In the genomic region with DNA sequence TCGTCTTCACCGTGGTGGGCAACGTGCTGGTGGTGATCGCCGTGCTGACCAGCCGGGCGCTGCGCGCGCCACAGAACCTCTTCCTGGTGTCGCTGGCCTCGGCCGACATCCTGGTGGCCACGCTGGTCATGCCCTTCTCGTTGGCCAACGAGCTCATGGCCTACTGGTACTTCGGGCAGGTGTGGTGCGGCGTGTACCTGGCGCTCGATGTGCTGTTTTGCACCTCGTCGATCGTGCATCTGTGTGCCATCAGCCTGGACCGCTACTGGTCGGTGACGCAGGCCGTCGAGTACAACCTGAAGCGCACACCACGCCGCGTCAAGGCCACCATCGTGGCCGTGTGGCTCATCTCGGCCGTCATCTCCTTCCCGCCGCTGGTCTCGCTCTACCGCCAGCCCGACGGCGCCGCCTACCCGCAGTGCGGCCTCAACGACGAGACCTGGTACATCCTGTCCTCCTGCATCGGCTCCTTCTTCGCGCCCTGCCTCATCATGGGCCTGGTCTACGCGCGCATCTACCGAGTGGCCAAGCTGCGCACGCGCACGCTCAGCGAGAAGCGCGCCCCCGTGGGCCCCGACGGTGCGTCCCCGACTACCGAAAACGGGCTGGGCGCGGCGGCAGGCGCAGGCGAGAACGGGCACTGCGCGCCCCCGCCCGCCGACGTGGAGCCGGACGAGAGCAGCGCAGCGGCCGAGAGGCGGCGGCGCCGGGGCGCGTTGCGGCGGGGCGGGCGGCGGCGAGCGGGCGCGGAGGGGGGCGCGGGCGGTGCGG, we compare ENCODE assay signal across 10 cellular contexts. TPM values are rescaled to one million over a fixed set of nuclear protein-coding genes. Genes with fewer than 3 reads are reported as not detected.
DNase-seq lines count a peak whose midpoint lies in the region; ATAC-seq, FAIRE-seq and TF ChIP-seq lines count a peak whose summit lies in the region.
"Had no signal": no experiment of that assay in that cellular context is flagged by ENCODE, and none has a peak within 500 bp of the region (broad histone marks: within the 10 kb centered on the region; RNA-seq: fewer than 3 reads in every experiment).

No MANE protein-coding gene starts in this region.

- 92% methylated on average over 100 of the region's 106 CpGs for WGBS in HepG2 (ENCODE audit: low lambda C conversion rate)
- no CpG with 5 or more reads among the region's 106 CpGs for WGBS in right lobe of liver (ENCODE audit: insufficient coverage, low coverage, low lambda C conversion rate, missing lambda C conversion rate)
- WGBS in mesodermal cell (ENCODE audit: insufficient coverage in 2 of 2), 2 experiments = 13 to 14% methylated on average over 55 to 68 of the region's 106 CpGs
- WGBS in aorta, 2 donors = 8 to 9% methylated on average over 78 to 106 of the region's 106 CpGs

- intact Hi-C loops in HepG2 (cut with micrococcal nuclease; ENCODE audit: unreplicated experiment) = loop anchor here (1.0 kb wide), 1 partner anchor 13 kb away; no protein-coding TSS in a partner anchor
- intact Hi-C loops in right lobe of liver (cut with DNase I) = loop anchor here (5.0 to 10.0 kb wide), 2 partner anchors 108 to 110 kb away; no protein-coding TSS in a partner anchor
- intact Hi-C loops in aorta (cut with DNase I) = loop anchor here (5.0 kb wide), 3 partner anchors 60 to 110 kb away; no protein-coding TSS in a partner anchor

- H3K27ac ChIP-seq in HepG2 (ENCODE audit: extremely low read length, insufficient read depth, low read length) = no peak overlapping the region
- no peak overlapping the region for H3K27ac ChIP-seq in right lobe of liver
- H3K27ac ChIP-seq in brain microvascular endothelial cell = no peak overlapping the region
- H3K27ac ChIP-seq in mesodermal cell (ENCODE audit: low read depth, low read length, severe bottlenecking) = no peak overlapping the region
- H3K27ac ChIP-seq in aorta (ENCODE audit: low read depth in 1 of 2, low read length in 2 of 2) = peak overlapping the region in 1 of 2 donors; percentile 70

- TSS peak; percentile 70 for BruUV-seq in HepG2 (replicated peaks; lab: Mats Ljungman, UMichigan)

- CTCF ChIA-PET in HepG2 (lab: Yijun Ruan, JAX; ENCODE audit: low intra/inter-chr PET ratio, low total read pairs) = interaction anchor here (2.5 kb wide), 1 partner anchor 114 kb away, joined by 14 read pairs; no protein-coding TSS in a partner anchor

- H4K20me1 ChIP-seq in HepG2 (ENCODE audit: insufficient read depth, low read length) = no peaks in the 10 kb centered on the region

- POLR2A ChIA-PET in HepG2 (lab: Yijun Ruan, JAX) = interaction anchor here (0.8 to 6.6 kb wide), 6 partner anchors 16 to 70 kb away, joined by 3 to 87 read pairs (median 3); no protein-coding TSS in a partner anchor

- FAIRE-seq in HepG2 (lab: Jason Lieb, UNC) = no peak
- FAIRE-seq: bronchial epithelial cell had no signal

- no peak overlapping the region for H2AFZ ChIP-seq in HepG2 (ENCODE audit: low read length)

- peak overlapping the region; percentile 32 to 73 (median 72) for H3K4me3 ChIP-seq in HepG2 (replicated peaks in 1 of 3; ENCODE audit: insufficient read depth in 1 of 3, low read depth in 2 of 3, low read length in 3 of 3)
- no peak overlapping the region for H3K4me3 ChIP-seq in right lobe of liver
- H3K4me3 ChIP-seq in brain microvascular endothelial cell (ENCODE audit: low read depth, low read length) = no peak overlapping the region
- peak overlapping the region; percentile 19 for H3K4me3 ChIP-seq in mesodermal cell (ENCODE audit: extremely low read depth, insufficient read depth, low read length, poor library complexity, severe bottlenecking)
- peak overlapping the region; percentile 65 to 70 for H3K4me3 ChIP-seq in aorta (ENCODE audit: low read length in 2 of 2)

- H3K4me2 ChIP-seq in HepG2 (ENCODE audit: low read depth, low read length) = peak overlapping the region; percentile 88

- in situ Hi-C loops in HepG2 (cut with HindIII; ENCODE audit: extremely low pct_ligation_motif_present, low pct_unique_long_range_greater_than_20kb) (no loop called here), brain microvascular endothelial cell (cut with HindIII; ENCODE audit: low pct_ligation_motif_present, low sequenced_read_pairs) (no loop called here)

- peaks cover 4% of the 10 kb centered on the region for H3K79me2 ChIP-seq in HepG2 (ENCODE audit: insufficient read depth, low read length)

- ATAC-seq in HepG2 (no peak), right lobe of liver (no peak), aorta (ENCODE audit: low FRiP score) (no peak), GM18867 (IDR thresholded peaks at IDR 0.05; ENCODE audit: unreplicated experiment) (no peak)

- H3K4me1 ChIP-seq in HepG2 (ENCODE audit: insufficient read depth, low read length) = peaks cover 62% of the 10 kb centered on the region
- H3K4me1 ChIP-seq in right lobe of liver = peaks cover 0 to 3% (median 0%) of the 10 kb centered on the region in 4 donors
- H3K4me1 ChIP-seq in mesodermal cell (ENCODE audit: control insufficient read depth, insufficient read depth, low read length, poor library complexity, severe bottlenecking) = peaks cover 4% of the 10 kb centered on the region
- no peaks in the 10 kb centered on the region for H3K4me1 ChIP-seq in aorta (ENCODE audit: control insufficient read depth in 1 of 2, insufficient read depth in 2 of 2, low read length in 2 of 2)

- peak overlapping the region; percentile 59 for H3K9ac ChIP-seq in HepG2 (ENCODE audit: insufficient read depth, low read depth, low read length)

- no peak for DNase-seq in HepG2 (ENCODE audit: low spot score)
- DNase-seq in right lobe of liver = no peak
- no peak for DNase-seq in brain microvascular endothelial cell
- DNase-seq in aorta = peak in 1 of 2 donors; percentile 85
- DNase-seq in pons (ENCODE audit: low spot score) = no peak
- DNase-seq in NK-92 treated with Interleukin-12 subunit alpha and Interleukin-12 subunit beta, amount 100 ng/mL, for 24 hours (lab: John Stamatoyannopoulos, UW) = no peak
- DNase-seq: RPMI8226 had no signal

- TF ChIP-seq POLR2A in HepG2 (IDR thresholded peaks at IDR 0.05; ENCODE audit: insufficient read depth in 1 of 2, low read depth in 2 of 2, low read length in 2 of 2) (no peak), right lobe of liver (IDR thresholded peaks at IDR 0.05) (no peak)

- peak; percentile 20; the same call in 1 of the 2 replicates for TF ChIP-seq CTCF in HepG2 (CRISPR knock-in tag; IDR thresholded peaks at IDR 0.05)
- no peak for TF ChIP-seq CTCF in right lobe of liver (IDR thresholded peaks at IDR 0.05)
- TF ChIP-seq CTCF in brain microvascular endothelial cell (IDR thresholded peaks at IDR 0.05; ENCODE audit: low read depth, low read length, missing control alignments) = peak; percentile 10

- H3K36me3 ChIP-seq in HepG2 (replicated peaks in 1 of 2; ENCODE audit: control insufficient read depth in 1 of 2, insufficient read depth in 2 of 2, low read length in 2 of 2) = no peaks in the 10 kb centered on the region
- H3K36me3 ChIP-seq in right lobe of liver = no peaks in the 10 kb centered on the region
- H3K36me3 ChIP-seq in brain microvascular endothelial cell (replicated peaks) = no peaks in the 10 kb centered on the region
- H3K36me3 ChIP-seq in mesodermal cell (ENCODE audit: control insufficient read depth, insufficient read depth, low read length) = no peaks in the 10 kb centered on the region
- H3K36me3 ChIP-seq in aorta (ENCODE audit: control insufficient read depth in 1 of 2, insufficient read depth in 2 of 2, low read length in 1 of 2) = no peaks in the 10 kb centered on the region

- no peak for TF ChIP-seq EP300 in HepG2 (IDR thresholded peaks at IDR 0.05; ENCODE audit: low read depth in 2 of 2, low read length in 2 of 2)
- no peak for TF ChIP-seq EP300 in HepG2 (CRISPR knock-in tag; IDR thresholded peaks at IDR 0.05; ENCODE audit: borderline replicate concordance)

- H3K9me3 ChIP-seq in HepG2 (ENCODE audit: low read length) (no peaks in the 10 kb centered on the region), right lobe of liver (no peaks in the 10 kb centered on the region), mesodermal cell (ENCODE audit: control insufficient read depth, low read length) (no peaks in the 10 kb centered on the region), aorta (ENCODE audit: control insufficient read depth, low read length) (no peaks in the 10 kb centered on the region)

- H3K27me3 ChIP-seq in HepG2 (ENCODE audit: control insufficient read depth in 1 of 2, insufficient read depth in 2 of 2, low read length in 2 of 2) = no peaks in the 10 kb centered on the region
- no peaks in the 10 kb centered on the region for H3K27me3 ChIP-seq in right lobe of liver
- H3K27me3 ChIP-seq in brain microvascular endothelial cell (replicated peaks) = peaks cover 31% of the 10 kb centered on the region
- H3K27me3 ChIP-seq in aorta (ENCODE audit: control insufficient read depth in 1 of 2, insufficient read depth in 2 of 2, low read length in 1 of 2) = no peaks in the 10 kb centered on the region

- TF ChIP-seq RAD21 in HepG2 (CRISPR knock-in tag; IDR thresholded peaks at IDR 0.05) = no peak

RNA-seq across cellular contexts. Expression of a gene that starts 0.8 kb away (rescaled TPM):
- total RNA-seq in HepG2 (2016; rRNA removed; fragmentation: Illumina TruSeq; extraction: Trizol) = 43.8 and 69.7 TPM in 2 replicates
- total RNA-seq in HepG2 (2016; cell fraction: cytosol; rRNA removed; fragmentation: Illumina TruSeq; extraction: Trizol; ENCODE audit: low read depth) = 39.5 and 40.6 TPM in 2 replicates
- 45.3 and 69.6 TPM in 2 replicates for total RNA-seq in HepG2 (2016; cell fraction: insoluble cytoplasmic fraction; rRNA removed; fragmentation: Illumina TruSeq; extraction: Trizol)
- 83.4 and 93.4 TPM in 2 replicates for total RNA-seq in HepG2 (2016; cell fraction: membrane; rRNA removed; fragmentation: Illumina TruSeq; extraction: Trizol)
- total RNA-seq in HepG2 (2016; cell fraction: nucleus; rRNA removed; fragmentation: Illumina TruSeq; extraction: Trizol) = 32.1 and 42.6 TPM in 2 replicates
- 15.4 and 23.1 TPM in 2 replicates for polyA plus RNA-seq in HepG2 (2011; rRNA removed)
- 20.0 and 39.6 TPM in 2 replicates for polyA plus RNA-seq in HepG2 (2011; cell fraction: cytosol; rRNA removed)
- polyA plus RNA-seq in HepG2 (2011; cell fraction: nucleus; rRNA removed) = 34.6 and 44.2 TPM in 2 replicates
- polyA plus RNA-seq in HepG2 (2012) = 13.5 and 14.6 TPM in 2 replicates
- polyA plus RNA-seq in HepG2 (2016; cell fraction: cytosol; fragmentation: Illumina TruSeq; extraction: Trizol; ENCODE audit: low read depth) = 40.9 and 41.6 TPM in 2 replicates
- 48.4 and 52.4 TPM in 2 replicates for polyA plus RNA-seq in HepG2 (2016; cell fraction: insoluble cytoplasmic fraction; fragmentation: Illumina TruSeq; extraction: Trizol; ENCODE audit: low read depth)
- 74.1 and 77.9 TPM in 2 replicates for polyA plus RNA-seq in HepG2 (2016; cell fraction: membrane; fragmentation: Illumina TruSeq; extraction: Trizol; ENCODE audit: low read depth)
- 63.0 and 70.2 TPM in 2 replicates for polyA plus RNA-seq in HepG2 (2016; cell fraction: nucleus; fragmentation: Illumina TruSeq; extraction: Trizol; ENCODE audit: insufficient read depth, low read depth)
- polyA minus RNA-seq in HepG2 (2011; rRNA and poly(A)+ RNA removed; ENCODE audit: low replicate concordance) = 0.07 and 154 TPM in 2 replicates
- polyA minus RNA-seq in HepG2 (2011; cell fraction: cytosol; rRNA and poly(A)+ RNA removed) = 31.1 and 39.3 TPM in 2 replicates
- 9.3 and 10.7 TPM in 2 replicates for polyA minus RNA-seq in HepG2 (2011; cell fraction: nucleus; rRNA and poly(A)+ RNA removed)
- under 1 TPM in 5 of 6 experiments, not detected in 1; 0.17 to 0.81 (median 0.65) TPM for total RNA-seq in right lobe of liver
- polyA plus RNA-seq in mesodermal cell (2013, experiment 1 of 2) = 3.6 TPM
- 3.4 TPM for polyA plus RNA-seq in mesodermal cell (2013, experiment 2 of 2)
- total RNA-seq in aorta = 10 to 100 TPM; 36.4 to 72.2 TPM
- polyA plus RNA-seq in aorta = 10 to 100 TPM in 1 of 2 donors, 1 to 10 TPM in 1; 9.6 to 49.0 TPM

Comparison
In these comparisons a context has a peak if more than half of its experiments do, and no peak if none do; other contexts are left out.
1. H3K4me3 ChIP-seq: peak in HepG2 (3 of 3), mesodermal cell (single experiment) and aorta (2 of 2); none in right lobe of liver (0 of 3) and brain microvascular endothelial cell (single experiment).
2. CTCF ChIP-seq: peak in HepG2 (single experiment) and brain microvascular endothelial cell (single experiment); none in right lobe of liver (0 of 4).
3. RNA of a gene that starts 0.8 kb away (total RNA-seq): 36.4 to 72.2 TPM in aorta and 32.1 to 93.4 TPM in HepG2; 0.17 to 0.81 TPM in right lobe of liver; every median in the first group is over 10 times any median in the second.